ENCODE assay signal across 8 cellular contexts in genomic region chr17:13599808-13600398, GRCh38. TPM values are rescaled to one million over a fixed set of nuclear protein-coding genes. Genes with fewer than 3 reads are reported as not detected.
DNase-seq lines count a peak whose midpoint lies in the region; ATAC-seq and TF ChIP-seq lines count a peak whose summit lies in the region.

No MANE protein-coding gene starts in this region.

- H3K27me3 ChIP-seq in breast epithelium: peaks cover 3 to 40% of the 10 kb centered on the region in 2 donors
- peaks cover 54% of the 10 kb centered on the region for H3K27me3 ChIP-seq in lower lobe of right lung (ENCODE audit: low read depth)
- H3K27me3 ChIP-seq in vagina: peaks cover 3% of the 10 kb centered on the region
- H3K27me3 ChIP-seq in A673 (replicated peaks; ENCODE audit: insufficient read depth, low read depth, low read length, poor library complexity): peaks cover 61% of the 10 kb centered on the region

- peaks cover 62% of the 10 kb centered on the region for H3K27me3 Mint-ChIP-seq in stimulated activated naive CD8-positive, alpha-beta T cell treated with anti-CD3 and anti-CD28 coated beads, Interleukin-15, Interleukin-2, amounts not matched to agents 100 ng/mL and 50 ng/mL, for 24 hours
- H3K27me3 Mint-ChIP-seq in effector memory CD8-positive, alpha-beta T cell: peaks cover 76 to 81% of the 10 kb centered on the region in 2 donors

- ATAC-seq in stimulated activated naive CD8-positive, alpha-beta T cell treated with anti-CD3 and anti-CD28 coated beads, Interleukin-15, Interleukin-2, amounts not matched to agents 100 U/mL and 50 U/mL, for 24 hours: no peak
- no peak for ATAC-seq in lower lobe of right lung
- no peak for ATAC-seq in effector memory CD8-positive, alpha-beta T cell (replicated peaks)

- no peaks in the 10 kb centered on the region for H3K9me3 Mint-ChIP-seq in stimulated activated naive CD8-positive, alpha-beta T cell treated with anti-CD3 and anti-CD28 coated beads, Interleukin-15, Interleukin-2, amounts not matched to agents 100 ng/mL and 50 ng/mL, for 24 hours
- no peaks in the 10 kb centered on the region for H3K9me3 Mint-ChIP-seq in effector memory CD8-positive, alpha-beta T cell

- H3K4me1 ChIP-seq in breast epithelium (peaks cover 4 to 7% of the 10 kb centered on the region in 2 donors), lower lobe of right lung (peaks cover 24% of the 10 kb centered on the region), vagina (peaks cover 15% of the 10 kb centered on the region), A673 (ENCODE audit: insufficient read depth, low read length, poor library complexity, severe bottlenecking) (no peaks in the 10 kb centered on the region)

- H3K9me3 ChIP-seq in breast epithelium: no peaks in the 10 kb centered on the region
- no peaks in the 10 kb centered on the region for H3K9me3 ChIP-seq in lower lobe of right lung
- H3K9me3 ChIP-seq in vagina: no peaks in the 10 kb centered on the region
- no peaks in the 10 kb centered on the region for H3K9me3 ChIP-seq in A673 (ENCODE audit: low read depth, low read length, poor library complexity, severe bottlenecking)

- DNase-seq in stimulated activated naive CD8-positive, alpha-beta T cell treated with anti-CD3 and anti-CD28 coated beads, Interleukin-15, Interleukin-2, amounts not matched to agents 100 U/mL and 50 U/mL, for 24 hours: no peak
- DNase-seq in breast epithelium (ENCODE audit: low spot score in 2 of 2): no peak
- DNase-seq in lower lobe of right lung: no peak
- DNase-seq in vagina (ENCODE audit: extremely low spot score in 2 of 2): no peak
- no peak for DNase-seq in NCI-H446 (lab: John Stamatoyannopoulos, UW)
- no peak for DNase-seq in effector memory CD8-positive, alpha-beta T cell
- DNase-seq in A673 (ENCODE audit: low spot score): no peak

- H3K27ac Mint-ChIP-seq in stimulated activated naive CD8-positive, alpha-beta T cell treated with anti-CD3 and anti-CD28 coated beads, Interleukin-15, Interleukin-2, amounts not matched to agents 100 ng/mL and 50 ng/mL, for 24 hours: no peak overlapping the region
- no peak overlapping the region for H3K27ac Mint-ChIP-seq in effector memory CD8-positive, alpha-beta T cell

- TF ChIP-seq POLR2A in breast epithelium (IDR thresholded peaks at IDR 0.05) (no peak), vagina (IDR thresholded peaks at IDR 0.05) (no peak)

- no peaks in the 10 kb centered on the region for H3K36me3 Mint-ChIP-seq in stimulated activated naive CD8-positive, alpha-beta T cell treated with anti-CD3 and anti-CD28 coated beads, Interleukin-15, Interleukin-2, amounts not matched to agents 100 ng/mL and 50 ng/mL, for 24 hours (ENCODE audit: low read depth)
- H3K36me3 Mint-ChIP-seq in effector memory CD8-positive, alpha-beta T cell (ENCODE audit: insufficient read depth): peaks cover 3% of the 10 kb centered on the region

- H3K36me3 ChIP-seq in breast epithelium (no peaks in the 10 kb centered on the region), lower lobe of right lung (no peaks in the 10 kb centered on the region), vagina (no peaks in the 10 kb centered on the region), A673 (ENCODE audit: insufficient read depth, low read length, poor library complexity, severe bottlenecking) (no peaks in the 10 kb centered on the region)

- intact Hi-C loops in breast epithelium (cut with DNase I; ENCODE audit: low total_unique reads) (loop anchor here (10.0 kb wide), 2 partner anchors 695 to 705 kb away; partner anchors contain the start of gene HS3ST3B1), lower lobe of right lung (cut with DNase I) (loop anchor here (10.0 kb wide), 1 partner anchor 705 kb away; the partner anchor contains the start of gene HS3ST3B1), vagina (cut with DNase I) (loop anchor here (10.0 kb wide), 1 partner anchor 705 kb away; the partner anchor contains the start of gene HS3ST3B1), A673 (cut with micrococcal nuclease; ENCODE audit: unreplicated experiment) (loop anchor here (5.0 to 10.0 kb wide), 4 partner anchors 45 to 1905 kb away; no protein-coding TSS in a partner anchor)

- CTCF ChIA-PET in A673 (lab: Charles Lee): no interaction called here

- H3K4me3 ChIP-seq in breast epithelium (peak overlapping the region in 2 of 3 donors; percentile 55 to 70), lower lobe of right lung (peak overlapping the region; percentile 49), vagina (peak overlapping the region; percentile 58 to 75), A673 (ENCODE audit: low read depth, low read length, poor library complexity, severe bottlenecking) (no peak overlapping the region)

- POLR2A ChIA-PET in A673 (lab: Charles Lee; ENCODE audit: low non-redundant PET): no interaction called here

- no TSS peak for BruUV-seq in A673 (replicated peaks; lab: Mats Ljungman, UMichigan)

- no peak overlapping the region for H3K27ac ChIP-seq in breast epithelium
- no peak overlapping the region for H3K27ac ChIP-seq in lower lobe of right lung
- peak overlapping the region; percentile 89 for H3K27ac ChIP-seq in vagina
- no peak overlapping the region for H3K27ac ChIP-seq in A673 (ENCODE audit: low read depth, low read length, poor library complexity, severe bottlenecking)

- H3K4me3 Mint-ChIP-seq in stimulated activated naive CD8-positive, alpha-beta T cell treated with anti-CD3 and anti-CD28 coated beads, Interleukin-15, Interleukin-2, amounts not matched to agents 100 ng/mL and 50 ng/mL, for 24 hours: peak overlapping the region; percentile 15
- H3K4me3 Mint-ChIP-seq in effector memory CD8-positive, alpha-beta T cell: no peak overlapping the region

- peaks cover 13% of the 10 kb centered on the region for H3K4me1 Mint-ChIP-seq in stimulated activated naive CD8-positive, alpha-beta T cell treated with anti-CD3 and anti-CD28 coated beads, Interleukin-15, Interleukin-2, amounts not matched to agents 100 ng/mL and 50 ng/mL, for 24 hours (ENCODE audit: low read depth)
- H3K4me1 Mint-ChIP-seq in effector memory CD8-positive, alpha-beta T cell (ENCODE audit: low read depth in 2 of 2): peaks cover 2 to 6% of the 10 kb centered on the region in 2 donors

- TF ChIP-seq CTCF in breast epithelium (IDR thresholded peaks at IDR 0.05) (no peak), lower lobe of right lung (IDR thresholded peaks at IDR 0.05) (no peak), vagina (IDR thresholded peaks at IDR 0.05) (no peak), A673 (conservative IDR thresholded peaks at IDR 0.05; ENCODE audit: low read depth, low read length) (no peak)

RNA-seq across cellular contexts. Expression of gene HS3ST3A1, which starts 1.8 kb away (rescaled TPM):
- 1 to 10 TPM in 2 of 3 donors, under 1 TPM in 1; 0.66 to 1.4 (median 1.0) TPM for total RNA-seq in breast epithelium
- 0.53 TPM for total RNA-seq in lower lobe of right lung
- total RNA-seq in vagina: 8.6 TPM
- total RNA-seq in A673 (2021): not detected in 2 replicates
